ENCODE assay signal across 24 cellular contexts in genomic region chr4:155794589-155794988, GRCh38.
"Had no signal": no experiment of that assay in that cellular context is flagged by ENCODE, and none has a peak within 500 bp of the region (broad histone marks: within the 10 kb centered on the region; RNA-seq: fewer than 3 reads in every experiment).

No MANE protein-coding gene starts in this region.

- H3K4me3 ChIP-seq: coronary artery, dorsolateral prefrontal cortex, esophagus muscularis mucosa, gastroesophageal sphincter, heart left ventricle, hepatocyte, left lung, lower lobe of right lung, mucosa of descending colon had no signal

- H3K4me2 ChIP-seq: hepatocyte had no signal

- H3K79me2 ChIP-seq: hepatocyte had no signal

- H3K27me3 ChIP-seq: dorsolateral prefrontal cortex, esophagus muscularis mucosa, foreskin keratinocyte, gastroesophageal sphincter, heart left ventricle, hepatocyte, left lung had no signal

- H3K36me3 ChIP-seq: left lung had no signal

- ATAC-seq: foreskin keratinocyte, gastroesophageal sphincter, heart left ventricle, left colon, left lung, left ventricle myocardium superior, lower lobe of right lung, mucosa of descending colon had no signal

- DNase-seq: dermis blood vessel endothelial cell; dorsolateral prefrontal cortex; effector CD4-positive, alpha-beta T cell; effector memory CD4-positive, alpha-beta T cell; foreskin keratinocyte; heart left ventricle; hypothalamus; immature natural killer cell; islet precursor cell; kidney; kidney glomerular epithelial cell; left colon; left lung; left ventricle myocardium superior; lower lobe of right lung; mesenchymal stem cell; mucosa of descending colon had no signal

- H3K9me3 ChIP-seq: esophagus muscularis mucosa, gastroesophageal sphincter, heart left ventricle, left lung, lower lobe of right lung, mucosa of descending colon had no signal

- FAIRE-seq: colon, endothelial cell of umbilical vein, frontal cortex, kidney had no signal

- H3K27ac ChIP-seq: coronary artery, dorsolateral prefrontal cortex, esophagus muscularis mucosa, foreskin keratinocyte, gastroesophageal sphincter, heart left ventricle, hepatocyte, left lung, lower lobe of right lung had no signal

- H3K4me1 ChIP-seq: foreskin keratinocyte, left lung, lower lobe of right lung had no signal

- H2AFZ ChIP-seq: hepatocyte had no signal
